In genomic region chr2:201220102-201220570, GRCh38 we compare ENCODE assay signal across 8 cellular contexts. TPM values are rescaled to one million over a fixed set of nuclear protein-coding genes. Genes with fewer than 3 reads are reported as not detected.
A peak's percentile ranks its signal among the peaks of the same experiment; 100 is the strongest.
DNase-seq lines count a peak whose midpoint lies in the region; ATAC-seq and TF ChIP-seq lines count a peak whose summit lies in the region.

No MANE protein-coding gene starts in this region.

- ATAC-seq in HG02642 (IDR thresholded peaks at IDR 0.05; ENCODE audit: poor library complexity, unreplicated experiment), result no peak
- ATAC-seq in HG03354 (IDR thresholded peaks at IDR 0.05; ENCODE audit: poor library complexity, severe bottlenecking, unreplicated experiment), result no peak

- DNase-seq in CD14-positive monocyte (ENCODE audit: low spot score) (no peak), KBM-7 (peak; percentile 90), lung microvascular endothelial cell (ENCODE audit: low read depth in 2 of 2) (peak; percentile 75 to 83), SKM-1 treated with dmso at 0.1 percent for 144 hours (lab: John Stamatoyannopoulos, UW; ENCODE audit: unreplicated experiment) (no peak), NCI-H446 treated with DMSO at 0.1 percent for 48 hours (lab: John Stamatoyannopoulos, UW) (no peak)

- peaks cover 66 to 70% of the 10 kb centered on the region in 2 donors for H3K36me3 Mint-ChIP-seq in CD14-positive monocyte
- H3K36me3 Mint-ChIP-seq in activated naive CD8-positive, alpha-beta T cell, result peaks cover 5% of the 10 kb centered on the region

- peak overlapping the region in 1 of 2 donors; percentile 6 for H3K4me3 Mint-ChIP-seq in CD14-positive monocyte
- H3K4me3 Mint-ChIP-seq in activated naive CD8-positive, alpha-beta T cell, result no peak overlapping the region

- H3K27me3 Mint-ChIP-seq in CD14-positive monocyte (ENCODE audit: low read depth in 3 of 3), result peaks cover 0 to 3% (median 0%) of the 10 kb centered on the region in 3 donors
- no peaks in the 10 kb centered on the region for H3K27me3 Mint-ChIP-seq in activated naive CD8-positive, alpha-beta T cell

- H3K27ac Mint-ChIP-seq in CD14-positive monocyte, result peak overlapping the region in 5 of 7 donors; percentile 56 to 79 (median 71)
- H3K27ac Mint-ChIP-seq in activated naive CD8-positive, alpha-beta T cell, result peak overlapping the region; percentile 84

- no peaks in the 10 kb centered on the region for H3K9me3 Mint-ChIP-seq in CD14-positive monocyte
- H3K9me3 Mint-ChIP-seq in activated naive CD8-positive, alpha-beta T cell (ENCODE audit: low read depth), result no peaks in the 10 kb centered on the region

- in situ Hi-C loops in KBM-7 (cut with MboI; ENCODE audit: low pct_unique_long_range_greater_than_20kb, low sequenced_read_pairs), result no loop called here

- peaks cover 31% of the 10 kb centered on the region for H3K4me1 Mint-ChIP-seq in CD14-positive monocyte
- peaks cover 59% of the 10 kb centered on the region for H3K4me1 Mint-ChIP-seq in activated naive CD8-positive, alpha-beta T cell (ENCODE audit: low read depth)

- intact Hi-C loops in CD14-positive monocyte (cut with micrococcal nuclease), result no loop called here

- TF ChIP-seq CTCF in CD14-positive monocyte (IDR thresholded peaks at IDR 0.05), result no peak

RNA-seq across cellular contexts. Expression of gene CASP10, which starts 37.2 kb away (rescaled TPM):
- 10 to 100 TPM; 17.7 to 18.9 TPM for polyA plus RNA-seq in CD14-positive monocyte
- total RNA-seq in lung microvascular endothelial cell, result 30.1 and 36.1 TPM in 2 replicates

RNA-seq across cellular contexts. Expression of gene CASP8, which starts 40.2 kb away (rescaled TPM):
- 10 to 100 TPM; 40.0 to 80.7 TPM for polyA plus RNA-seq in CD14-positive monocyte
- total RNA-seq in lung microvascular endothelial cell, result 9.5 and 13.1 TPM in 2 replicates

Comparison
In these comparisons a context has a peak if more than half of its experiments do, and no peak if none do; other contexts are left out.
1. DNase-seq: peak in KBM-7 (single experiment) and lung microvascular endothelial cell (2 of 2); none in CD14-positive monocyte (single experiment), SKM-1 treated with dmso at 0.1 percent for 144 hours (single experiment) and NCI-H446 treated with DMSO at 0.1 percent for 48 hours (single experiment).